Comparison of ENCODE assay signal across 19 cellular contexts in genomic region chr4:168674077-168674747, GRCh38.
A peak's percentile ranks its signal among the peaks of the same experiment; 100 is the strongest.
DNase-seq lines count a peak whose midpoint lies in the region; ATAC-seq and TF ChIP-seq lines count a peak whose summit lies in the region.
"Had no signal": no experiment of that assay in that cellular context is flagged by ENCODE, and none has a peak within 500 bp of the region (broad histone marks: within the 10 kb centered on the region; RNA-seq: fewer than 3 reads in every experiment).

No MANE protein-coding gene starts in this region.

- H3K4me3 ChIP-seq in cardiac muscle cell (no peak overlapping the region), heart left ventricle (no peak overlapping the region), left lung (no peak overlapping the region), uterus (no peak overlapping the region)
- H3K4me3 ChIP-seq: BLaER1, body of pancreas had no signal

- H3K36me3 ChIP-seq in cardiac muscle cell = peaks cover 18% of the 10 kb centered on the region
- H3K36me3 ChIP-seq in heart left ventricle = peaks cover 0 to 41% (median 0%) of the 10 kb centered on the region in 9 donors
- no peaks in the 10 kb centered on the region for H3K36me3 ChIP-seq in left lung
- no peaks in the 10 kb centered on the region for H3K36me3 ChIP-seq in uterus
- H3K36me3 ChIP-seq: BLaER1 had no signal

- H3K4me1 ChIP-seq in cardiac muscle cell (ENCODE audit: low read depth) (peaks cover 25% of the 10 kb centered on the region), heart left ventricle (peaks cover 0 to 8% (median 2%) of the 10 kb centered on the region in 12 donors), left lung (no peaks in the 10 kb centered on the region), uterus (no peaks in the 10 kb centered on the region)
- H3K4me1 ChIP-seq: BLaER1, body of pancreas had no signal

- TF ChIP-seq CTCF in cardiac muscle cell (IDR thresholded peaks at IDR 0.05; ENCODE audit: low read depth, low read length) (no peak), heart left ventricle (IDR thresholded peaks at IDR 0.05) (no peak), left lung (IDR thresholded peaks at IDR 0.05) (no peak), uterus (IDR thresholded peaks at IDR 0.05) (no peak)

- ATAC-seq in heart left ventricle (no peak), left lung (peak; percentile 67)
- ATAC-seq: activated CD4-positive, alpha-beta T cell treated with anti-CD3 and anti-CD28 coated beads for 36 hours; activated T-helper 17 cell treated with anti-CD3 and anti-CD28 coated beads, Interleukin-2, amount 50 U/mL, for 72 hours; body of pancreas had no signal

- 53 to 60% (median 55%) methylated on average over 6 of the region's 6 CpGs for WGBS in heart left ventricle, 4 donors

- DNase-seq in cardiac muscle cell (ENCODE audit: low read depth in 1 of 2, low spot score in 1 of 2) = peak; percentile 44 to 75
- no peak for DNase-seq in heart left ventricle
- peak; percentile 52 for DNase-seq in fibroblast of gingiva (ENCODE audit: low read depth)
- no peak for DNase-seq in left lung
- DNase-seq in uterus = peak in 1 of 2 donors; percentile 49
- no peak for DNase-seq in COLO668 (lab: John Stamatoyannopoulos, UW; ENCODE audit: unreplicated experiment)
- DNase-seq in kidney glomerular epithelial cell (lab: John Stamatoyannopoulos, UW) = no peak
- DNase-seq in mesenteric fat pad (ENCODE audit: low spot score) = no peak
- DNase-seq: activated CD4-positive, alpha-beta T cell treated with anti-CD3 and anti-CD28 coated beads for 36 hours; cortex of kidney; NCI-H2171 treated with DMSO at 0.1 percent for 48 hours; NCI-H774; nucleus accumbens; OCI-M1; SHP77; stimulated activated CD4-positive, alpha-beta T cell treated with anti-CD3 and anti-CD28 coated beads, Interleukin-15, amount 100 ng/mL, for 24 hours had no signal

- H3K27me3 ChIP-seq in cardiac muscle cell (no peaks in the 10 kb centered on the region), heart left ventricle (no peaks in the 10 kb centered on the region), left lung (no peaks in the 10 kb centered on the region), uterus (no peaks in the 10 kb centered on the region)
- H3K27me3 ChIP-seq: BLaER1, body of pancreas had no signal

- H3K27ac ChIP-seq in cardiac muscle cell = peak overlapping the region; percentile 84
- no peak overlapping the region for H3K27ac ChIP-seq in heart left ventricle
- H3K27ac ChIP-seq in left lung = no peak overlapping the region
- peak overlapping the region; percentile 67 to 68 for H3K27ac ChIP-seq in uterus
- H3K27ac ChIP-seq: BLaER1, body of pancreas had no signal

- TF ChIP-seq POLR2A in heart left ventricle (IDR thresholded peaks at IDR 0.05) (no peak), uterus (IDR thresholded peaks at IDR 0.05) (no peak)

- H3K9me3 ChIP-seq in cardiac muscle cell (ENCODE audit: low read depth) (no peaks in the 10 kb centered on the region), heart left ventricle (no peaks in the 10 kb centered on the region), left lung (no peaks in the 10 kb centered on the region), uterus (no peaks in the 10 kb centered on the region)
- H3K9me3 ChIP-seq: BLaER1, body of pancreas had no signal

- intact Hi-C loops in heart left ventricle (cut with DNase I) (no loop called here), left lung (cut with DNase I) (no loop called here), uterus (cut with DNase I; ENCODE audit: low total_unique reads) (no loop called here)

Comparison
In these comparisons a context has a peak if more than half of its experiments do, and no peak if none do; other contexts are left out.
1. DNase-seq: peak in cardiac muscle cell (2 of 2) and fibroblast of gingiva (single experiment); none in heart left ventricle (0 of 5), left lung (0 of 2), COLO668 (single experiment), kidney glomerular epithelial cell (single experiment) and mesenteric fat pad (single experiment).
2. H3K27ac ChIP-seq: peak in cardiac muscle cell (single experiment) and uterus (2 of 2); none in heart left ventricle (0 of 12) and left lung (0 of 2).